17 cellular contexts compared by ENCODE assay signal in genomic region chr19:7445104-7445503, GRCh38. TPM values are rescaled to one million over a fixed set of nuclear protein-coding genes. Genes with fewer than 3 reads are reported as not detected.
DNase-seq lines count a peak whose midpoint lies in the region; ATAC-seq and TF ChIP-seq lines count a peak whose summit lies in the region.
"Had no signal": no experiment of that assay in that cellular context is flagged by ENCODE, and none has a peak within 500 bp of the region (broad histone marks: within the 10 kb centered on the region; RNA-seq: fewer than 3 reads in every experiment).

No MANE protein-coding gene starts in this region.

- H3K9me3 ChIP-seq in tibial nerve = peaks cover 0 to 6% (median 0%) of the 10 kb centered on the region in 4 donors

- no peaks in the 10 kb centered on the region for H3K27me3 ChIP-seq in tibial nerve
- H3K27me3 ChIP-seq: BLaER1 had no signal

- peak overlapping the region; percentile 77 for H3K27ac Mint-ChIP-seq in activated T-cell treated with anti-CD3 and anti-CD28 coated beads, Interleukin-2, amount 50 U/mL, for 24 hours
- no peak overlapping the region for H3K27ac Mint-ChIP-seq in activated T-cell treated with anti-CD3 and anti-CD28 coated beads, Interleukin-2, amount 50 U/mL, for 72 hours
- peak overlapping the region; percentile 31 for H3K27ac Mint-ChIP-seq in stimulated activated naive CD8-positive, alpha-beta T cell treated with anti-CD3 and anti-CD28 coated beads, Interleukin-15, Interleukin-2, amounts not matched to agents 100 ng/mL and 50 ng/mL, for 24 hours
- H3K27ac Mint-ChIP-seq in stimulated activated naive CD8-positive, alpha-beta T cell treated with anti-CD3 and anti-CD28 coated beads, Interleukin-15, amount 100 ng/mL, for 72 hours = peak overlapping the region in 1 of 2 donors; percentile 42
- peak overlapping the region; percentile 35 to 38 for H3K27ac Mint-ChIP-seq in effector memory CD8-positive, alpha-beta T cell
- H3K27ac Mint-ChIP-seq: GM23338, HFFc6 had no signal

- no peak overlapping the region for H3K27ac ChIP-seq in tibial nerve
- H3K27ac ChIP-seq: BLaER1 had no signal

- H3K4me1 ChIP-seq in tibial nerve = no peaks in the 10 kb centered on the region

- H3K9me3 Mint-ChIP-seq in activated T-cell treated with anti-CD3 and anti-CD28 coated beads, Interleukin-2, amount 50 U/mL, for 24 hours = no peaks in the 10 kb centered on the region
- peaks cover 0 to under 1% of the 10 kb centered on the region in 2 donors for H3K9me3 Mint-ChIP-seq in activated T-cell treated with anti-CD3 and anti-CD28 coated beads, Interleukin-2, amount 50 U/mL, for 72 hours
- no peaks in the 10 kb centered on the region for H3K9me3 Mint-ChIP-seq in stimulated activated naive CD8-positive, alpha-beta T cell treated with anti-CD3 and anti-CD28 coated beads, Interleukin-15, Interleukin-2, amounts not matched to agents 100 ng/mL and 50 ng/mL, for 24 hours
- H3K9me3 Mint-ChIP-seq in stimulated activated naive CD8-positive, alpha-beta T cell treated with anti-CD3 and anti-CD28 coated beads, Interleukin-15, amount 100 ng/mL, for 72 hours = no peaks in the 10 kb centered on the region
- H3K9me3 Mint-ChIP-seq in effector memory CD8-positive, alpha-beta T cell = no peaks in the 10 kb centered on the region
- H3K9me3 Mint-ChIP-seq: CD4-positive, alpha-beta memory T cell had no signal

- H3K27me3 Mint-ChIP-seq in activated T-cell treated with anti-CD3 and anti-CD28 coated beads, Interleukin-2, amount 50 U/mL, for 24 hours = no peaks in the 10 kb centered on the region
- H3K27me3 Mint-ChIP-seq in activated T-cell treated with anti-CD3 and anti-CD28 coated beads, Interleukin-2, amount 50 U/mL, for 72 hours (ENCODE audit: low read depth) = no peaks in the 10 kb centered on the region
- H3K27me3 Mint-ChIP-seq in stimulated activated naive CD8-positive, alpha-beta T cell treated with anti-CD3 and anti-CD28 coated beads, Interleukin-15, Interleukin-2, amounts not matched to agents 100 ng/mL and 50 ng/mL, for 24 hours = no peaks in the 10 kb centered on the region
- H3K27me3 Mint-ChIP-seq in stimulated activated naive CD8-positive, alpha-beta T cell treated with anti-CD3 and anti-CD28 coated beads, Interleukin-15, amount 100 ng/mL, for 72 hours = no peaks in the 10 kb centered on the region
- H3K27me3 Mint-ChIP-seq in effector memory CD8-positive, alpha-beta T cell = no peaks in the 10 kb centered on the region
- H3K27me3 Mint-ChIP-seq: CD4-positive, alpha-beta memory T cell had no signal

- no peak for TF ChIP-seq CTCF in tibial nerve (IDR thresholded peaks at IDR 0.05)

- WGBS in tibial nerve, 2 donors = 91 to 93% methylated on average over 3 of the region's 3 CpGs

- H3K4me3 ChIP-seq in tibial nerve = no peak overlapping the region
- H3K4me3 ChIP-seq: BLaER1, GM23338 had no signal

- peaks cover 0 to 99% (median 44%) of the 10 kb centered on the region in 3 donors for H3K36me3 ChIP-seq in tibial nerve

- no peak for ATAC-seq in activated T-cell treated with anti-CD3 and anti-CD28 coated beads, Interleukin-2, amount 50 U/mL, for 72 hours (replicated peaks in 1 of 2)
- no peak for ATAC-seq in stimulated activated naive CD8-positive, alpha-beta T cell treated with anti-CD3 and anti-CD28 coated beads, Interleukin-15, amount 100 ng/mL, for 72 hours
- ATAC-seq in effector memory CD8-positive, alpha-beta T cell (replicated peaks) = no peak
- ATAC-seq: GM23338 had no signal

- no peak overlapping the region for H3K4me3 Mint-ChIP-seq in activated T-cell treated with anti-CD3 and anti-CD28 coated beads, Interleukin-2, amount 50 U/mL, for 24 hours
- H3K4me3 Mint-ChIP-seq in activated T-cell treated with anti-CD3 and anti-CD28 coated beads, Interleukin-2, amount 50 U/mL, for 72 hours = no peak overlapping the region
- H3K4me3 Mint-ChIP-seq in stimulated activated naive CD8-positive, alpha-beta T cell treated with anti-CD3 and anti-CD28 coated beads, Interleukin-15, Interleukin-2, amounts not matched to agents 100 ng/mL and 50 ng/mL, for 24 hours = no peak overlapping the region
- no peak overlapping the region for H3K4me3 Mint-ChIP-seq in stimulated activated naive CD8-positive, alpha-beta T cell treated with anti-CD3 and anti-CD28 coated beads, Interleukin-15, amount 100 ng/mL, for 72 hours
- H3K4me3 Mint-ChIP-seq in effector memory CD8-positive, alpha-beta T cell = no peak overlapping the region
- H3K4me3 Mint-ChIP-seq: CD14-positive monocyte; CD4-positive, alpha-beta memory T cell; GM23338; HFFc6 had no signal

- TF ChIP-seq POLR2A in tibial nerve (IDR thresholded peaks at IDR 0.05) = no peak

- no peak for DNase-seq in activated T-cell treated with anti-CD3 and anti-CD28 coated beads, Interleukin-2, amount 50 U/mL, for 24 hours
- no peak for DNase-seq in activated T-cell treated with anti-CD3 and anti-CD28 coated beads, Interleukin-2, amount 50 U/mL, for 72 hours
- DNase-seq in stimulated activated naive CD8-positive, alpha-beta T cell treated with anti-CD3 and anti-CD28 coated beads, Interleukin-15, amount 100 ng/mL, for 72 hours = no peak
- no peak for DNase-seq in effector memory CD8-positive, alpha-beta T cell
- no peak for DNase-seq in activated effector memory CD4-positive, alpha-beta T cell treated with anti-CD3 and anti-CD28 coated beads, Interleukin-2, amount 50 U/mL, for 16 hours
- no peak for DNase-seq in tibial nerve (ENCODE audit: low spot score in 2 of 2)
- DNase-seq: 8988T; Calu3; CD4-positive, alpha-beta memory T cell; DMS79 treated with DMSO at 0.1 percent for 48 hours; GF-D8; HCEC 1CT; HFFc6 had no signal

- TF ChIP-seq EP300 in tibial nerve (IDR thresholded peaks at IDR 0.05) = no peak

- no peaks in the 10 kb centered on the region for H3K4me1 Mint-ChIP-seq in activated T-cell treated with anti-CD3 and anti-CD28 coated beads, Interleukin-2, amount 50 U/mL, for 24 hours (ENCODE audit: low read depth)
- H3K4me1 Mint-ChIP-seq in activated T-cell treated with anti-CD3 and anti-CD28 coated beads, Interleukin-2, amount 50 U/mL, for 72 hours (ENCODE audit: low read depth) = no peaks in the 10 kb centered on the region
- H3K4me1 Mint-ChIP-seq in stimulated activated naive CD8-positive, alpha-beta T cell treated with anti-CD3 and anti-CD28 coated beads, Interleukin-15, Interleukin-2, amounts not matched to agents 100 ng/mL and 50 ng/mL, for 24 hours (ENCODE audit: low read depth) = no peaks in the 10 kb centered on the region
- no peaks in the 10 kb centered on the region for H3K4me1 Mint-ChIP-seq in stimulated activated naive CD8-positive, alpha-beta T cell treated with anti-CD3 and anti-CD28 coated beads, Interleukin-15, amount 100 ng/mL, for 72 hours
- peaks cover 1 to 7% of the 10 kb centered on the region in 2 donors for H3K4me1 Mint-ChIP-seq in effector memory CD8-positive, alpha-beta T cell (ENCODE audit: low read depth in 2 of 2)
- H3K4me1 Mint-ChIP-seq: CD14-positive monocyte, GM23338 had no signal

- peaks cover 84% of the 10 kb centered on the region for H3K36me3 Mint-ChIP-seq in activated T-cell treated with anti-CD3 and anti-CD28 coated beads, Interleukin-2, amount 50 U/mL, for 24 hours (ENCODE audit: low read depth)
- peaks cover 3 to 22% of the 10 kb centered on the region in 2 donors for H3K36me3 Mint-ChIP-seq in activated T-cell treated with anti-CD3 and anti-CD28 coated beads, Interleukin-2, amount 50 U/mL, for 72 hours (ENCODE audit: insufficient read depth in 2 of 2)
- peaks cover 37% of the 10 kb centered on the region for H3K36me3 Mint-ChIP-seq in stimulated activated naive CD8-positive, alpha-beta T cell treated with anti-CD3 and anti-CD28 coated beads, Interleukin-15, Interleukin-2, amounts not matched to agents 100 ng/mL and 50 ng/mL, for 24 hours (ENCODE audit: low read depth)
- H3K36me3 Mint-ChIP-seq in effector memory CD8-positive, alpha-beta T cell (ENCODE audit: insufficient read depth) = peaks cover 96% of the 10 kb centered on the region

RNA-seq across cellular contexts. Expression of gene PEX11G, which starts 43.7 kb away (rescaled TPM):
- 1 to 10 TPM; 1.1 to 3.4 TPM for total RNA-seq in activated T-cell treated with anti-CD3 and anti-CD28 coated beads, Interleukin-2, amount 50 U/mL, for 72 hours
- 1 to 10 TPM; 4.4 to 9.2 (median 7.8) TPM for total RNA-seq in tibial nerve
